1 cellular context compared by ENCODE assay signal in genomic region chr7:39582536-39582935, GRCh38.
TF ChIP-seq lines count a peak whose summit lies in the region.

No MANE protein-coding gene starts in this region.

TF ChIP-seq in HEK293, 187 proteins besides CTCF, POLR2A, EP300 and RAD21 (continued from another document):
- TF ChIP-seq SP7 (tag by site-specific recombination; IDR thresholded peaks at IDR 0.05) (peak; percentile 14; the same call in 1 of the 2 replicates), HIC1 (tag by site-specific recombination; IDR thresholded peaks at IDR 0.05) (no peak), KLF7 (tag by site-specific recombination; IDR thresholded peaks at IDR 0.05; ENCODE audit: borderline replicate concordance) (no peak), ZNF629 (tag by site-specific recombination; IDR thresholded peaks at IDR 0.05) (peak; percentile 75), ZNF10 (tag by site-specific recombination; IDR thresholded peaks at IDR 0.05) (0 out of 2 replicates have a peak, but pooled peaks have one; percentile 43), ZNF266 (tag by site-specific recombination; IDR thresholded peaks at IDR 0.05; ENCODE audit: low read depth) (no peak), ZBTB10 (tag by site-specific recombination; IDR thresholded peaks at IDR 0.05) (no peak), SCRT2 (tag by site-specific recombination; IDR thresholded peaks at IDR 0.05) (0 out of 2 replicates have a peak, but pooled peaks have one; percentile 28), ZBTB26 (tag by site-specific recombination; optimal IDR thresholded peaks at IDR 0.05) (no peak), SCRT1 (tag by site-specific recombination; IDR thresholded peaks at IDR 0.05; ENCODE audit: borderline replicate concordance) (no peak), ZNF785 (tag by site-specific recombination; IDR thresholded peaks at IDR 0.05) (no peak), OSR2 (tag by site-specific recombination; IDR thresholded peaks at IDR 0.05) (peak; percentile 68), ZNF366 (tag by site-specific recombination; conservative IDR thresholded peaks at IDR 0.05) (peak; percentile 45), ZNF394 (tag by site-specific recombination; IDR thresholded peaks at IDR 0.05; ENCODE audit: borderline replicate concordance) (no peak; the same call in 1 of the 2 replicates), ZNF600 (tag by site-specific recombination; IDR thresholded peaks at IDR 0.05) (peak; percentile 49), ZNF660 (tag by site-specific recombination; IDR thresholded peaks at IDR 0.05) (no peak)
